1 cellular context compared by ENCODE assay signal in genomic region chr4:67545199-67545995, GRCh38.
A peak's percentile ranks its signal among the peaks of the same experiment; 100 is the strongest.
TF ChIP-seq lines count a peak whose summit lies in the region.

A gene with protein sequence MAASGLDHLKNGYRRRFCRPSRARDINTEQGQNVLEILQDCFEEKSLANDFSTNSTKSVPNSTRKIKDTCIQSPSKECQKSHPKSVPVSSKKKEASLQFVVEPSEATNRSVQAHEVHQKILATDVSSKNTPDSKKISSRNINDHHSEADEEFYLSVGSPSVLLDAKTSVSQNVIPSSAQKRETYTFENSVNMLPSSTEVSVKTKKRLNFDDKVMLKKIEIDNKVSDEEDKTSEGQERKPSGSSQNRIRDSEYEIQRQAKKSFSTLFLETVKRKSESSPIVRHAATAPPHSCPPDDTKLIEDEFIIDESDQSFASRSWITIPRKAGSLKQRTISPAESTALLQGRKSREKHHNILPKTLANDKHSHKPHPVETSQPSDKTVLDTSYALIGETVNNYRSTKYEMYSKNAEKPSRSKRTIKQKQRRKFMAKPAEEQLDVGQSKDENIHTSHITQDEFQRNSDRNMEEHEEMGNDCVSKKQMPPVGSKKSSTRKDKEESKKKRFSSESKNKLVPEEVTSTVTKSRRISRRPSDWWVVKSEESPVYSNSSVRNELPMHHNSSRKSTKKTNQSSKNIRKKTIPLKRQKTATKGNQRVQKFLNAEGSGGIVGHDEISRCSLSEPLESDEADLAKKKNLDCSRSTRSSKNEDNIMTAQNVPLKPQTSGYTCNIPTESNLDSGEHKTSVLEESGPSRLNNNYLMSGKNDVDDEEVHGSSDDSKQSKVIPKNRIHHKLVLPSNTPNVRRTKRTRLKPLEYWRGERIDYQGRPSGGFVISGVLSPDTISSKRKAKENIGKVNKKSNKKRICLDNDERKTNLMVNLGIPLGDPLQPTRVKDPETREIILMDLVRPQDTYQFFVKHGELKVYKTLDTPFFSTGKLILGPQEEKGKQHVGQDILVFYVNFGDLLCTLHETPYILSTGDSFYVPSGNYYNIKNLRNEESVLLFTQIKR (minus strand): TSS chr4:67545503. CDS start chr4:67545355, 148 bp downstream.

TF ChIP-seq in neural cell, 6 proteins besides CTCF, POLR2A, EP300 and RAD21:
- TF ChIP-seq, protein P1, sequence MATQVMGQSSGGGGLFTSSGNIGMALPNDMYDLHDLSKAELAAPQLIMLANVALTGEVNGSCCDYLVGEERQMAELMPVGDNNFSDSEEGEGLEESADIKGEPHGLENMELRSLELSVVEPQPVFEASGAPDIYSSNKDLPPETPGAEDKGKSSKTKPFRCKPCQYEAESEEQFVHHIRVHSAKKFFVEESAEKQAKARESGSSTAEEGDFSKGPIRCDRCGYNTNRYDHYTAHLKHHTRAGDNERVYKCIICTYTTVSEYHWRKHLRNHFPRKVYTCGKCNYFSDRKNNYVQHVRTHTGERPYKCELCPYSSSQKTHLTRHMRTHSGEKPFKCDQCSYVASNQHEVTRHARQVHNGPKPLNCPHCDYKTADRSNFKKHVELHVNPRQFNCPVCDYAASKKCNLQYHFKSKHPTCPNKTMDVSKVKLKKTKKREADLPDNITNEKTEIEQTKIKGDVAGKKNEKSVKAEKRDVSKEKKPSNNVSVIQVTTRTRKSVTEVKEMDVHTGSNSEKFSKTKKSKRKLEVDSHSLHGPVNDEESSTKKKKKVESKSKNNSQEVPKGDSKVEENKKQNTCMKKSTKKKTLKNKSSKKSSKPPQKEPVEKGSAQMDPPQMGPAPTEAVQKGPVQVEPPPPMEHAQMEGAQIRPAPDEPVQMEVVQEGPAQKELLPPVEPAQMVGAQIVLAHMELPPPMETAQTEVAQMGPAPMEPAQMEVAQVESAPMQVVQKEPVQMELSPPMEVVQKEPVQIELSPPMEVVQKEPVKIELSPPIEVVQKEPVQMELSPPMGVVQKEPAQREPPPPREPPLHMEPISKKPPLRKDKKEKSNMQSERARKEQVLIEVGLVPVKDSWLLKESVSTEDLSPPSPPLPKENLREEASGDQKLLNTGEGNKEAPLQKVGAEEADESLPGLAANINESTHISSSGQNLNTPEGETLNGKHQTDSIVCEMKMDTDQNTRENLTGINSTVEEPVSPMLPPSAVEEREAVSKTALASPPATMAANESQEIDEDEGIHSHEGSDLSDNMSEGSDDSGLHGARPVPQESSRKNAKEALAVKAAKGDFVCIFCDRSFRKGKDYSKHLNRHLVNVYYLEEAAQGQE (IDR thresholded peaks at IDR 0.05; ENCODE audit: borderline replicate concordance) = peak; percentile 84
- TF ChIP-seq EZH2 (IDR thresholded peaks at IDR 0.05; ENCODE audit: borderline replicate concordance, insufficient read depth, low read length, poor library complexity, severe bottlenecking) (no peak), POLR2AphosphoS5 (IDR thresholded peaks at IDR 0.05) (peak; percentile 82), MXI1 (conservative IDR thresholded peaks at IDR 0.05; ENCODE audit: poor library complexity, severe bottlenecking) (peak; percentile 86), SMC3 (conservative IDR thresholded peaks at IDR 0.05; ENCODE audit: poor library complexity) (no peak), TAF1 (IDR thresholded peaks at IDR 0.05; ENCODE audit: low read depth) (no peak)
